In the genomic region with DNA sequence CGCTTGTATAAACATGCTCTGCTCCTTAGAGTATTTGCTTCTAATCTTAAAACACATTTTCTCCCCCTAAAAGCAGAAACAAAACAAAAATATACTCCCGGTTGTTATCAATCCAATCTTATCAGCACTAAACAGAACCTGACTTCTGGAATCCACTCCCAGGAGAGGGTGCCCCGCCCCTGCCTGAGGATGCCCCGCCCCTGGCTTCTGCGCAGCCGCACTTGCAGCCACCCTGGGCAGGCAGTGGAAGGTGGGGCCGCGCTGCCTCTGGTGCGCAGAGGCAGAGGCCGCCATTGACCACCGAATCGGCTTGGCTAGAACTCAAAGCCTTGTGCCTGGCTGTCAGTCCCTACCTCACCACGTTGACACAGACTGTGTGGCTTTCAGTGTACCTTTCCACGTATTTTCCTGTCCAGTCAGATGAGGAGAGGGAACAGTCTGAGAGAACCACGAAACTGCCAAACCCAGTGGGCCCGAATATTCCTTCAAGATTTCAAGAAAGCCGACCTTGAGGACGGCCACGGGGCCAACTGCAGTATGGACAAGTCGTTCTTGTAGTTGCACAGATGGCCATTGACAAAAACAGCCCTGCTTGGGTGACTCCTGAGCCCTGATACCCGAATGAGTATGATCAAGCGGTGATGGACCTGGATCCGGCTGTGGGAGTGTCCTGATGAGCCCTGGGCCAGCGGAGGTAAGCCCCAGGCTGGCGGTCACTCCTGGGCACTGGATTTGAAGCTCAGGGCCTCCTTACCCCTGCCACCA, we compare ENCODE assay signal across 1 cellular context.
TF ChIP-seq lines count a peak whose summit lies in the region.

No MANE protein-coding gene starts in this region.

TF ChIP-seq in K562, 482 proteins besides CTCF, POLR2A, EP300 and RAD21 (continued from another document and continues in another):
- TF ChIP-seq, protein P1, sequence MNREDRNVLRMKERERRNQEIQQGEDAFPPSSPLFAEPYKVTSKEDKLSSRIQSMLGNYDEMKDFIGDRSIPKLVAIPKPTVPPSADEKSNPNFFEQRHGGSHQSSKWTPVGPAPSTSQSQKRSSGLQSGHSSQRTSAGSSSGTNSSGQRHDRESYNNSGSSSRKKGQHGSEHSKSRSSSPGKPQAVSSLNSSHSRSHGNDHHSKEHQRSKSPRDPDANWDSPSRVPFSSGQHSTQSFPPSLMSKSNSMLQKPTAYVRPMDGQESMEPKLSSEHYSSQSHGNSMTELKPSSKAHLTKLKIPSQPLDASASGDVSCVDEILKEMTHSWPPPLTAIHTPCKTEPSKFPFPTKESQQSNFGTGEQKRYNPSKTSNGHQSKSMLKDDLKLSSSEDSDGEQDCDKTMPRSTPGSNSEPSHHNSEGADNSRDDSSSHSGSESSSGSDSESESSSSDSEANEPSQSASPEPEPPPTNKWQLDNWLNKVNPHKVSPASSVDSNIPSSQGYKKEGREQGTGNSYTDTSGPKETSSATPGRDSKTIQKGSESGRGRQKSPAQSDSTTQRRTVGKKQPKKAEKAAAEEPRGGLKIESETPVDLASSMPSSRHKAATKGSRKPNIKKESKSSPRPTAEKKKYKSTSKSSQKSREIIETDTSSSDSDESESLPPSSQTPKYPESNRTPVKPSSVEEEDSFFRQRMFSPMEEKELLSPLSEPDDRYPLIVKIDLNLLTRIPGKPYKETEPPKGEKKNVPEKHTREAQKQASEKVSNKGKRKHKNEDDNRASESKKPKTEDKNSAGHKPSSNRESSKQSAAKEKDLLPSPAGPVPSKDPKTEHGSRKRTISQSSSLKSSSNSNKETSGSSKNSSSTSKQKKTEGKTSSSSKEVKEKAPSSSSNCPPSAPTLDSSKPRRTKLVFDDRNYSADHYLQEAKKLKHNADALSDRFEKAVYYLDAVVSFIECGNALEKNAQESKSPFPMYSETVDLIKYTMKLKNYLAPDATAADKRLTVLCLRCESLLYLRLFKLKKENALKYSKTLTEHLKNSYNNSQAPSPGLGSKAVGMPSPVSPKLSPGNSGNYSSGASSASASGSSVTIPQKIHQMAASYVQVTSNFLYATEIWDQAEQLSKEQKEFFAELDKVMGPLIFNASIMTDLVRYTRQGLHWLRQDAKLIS (CRISPR knock-in tag; IDR thresholded peaks at IDR 0.05), result 0 out of 2 replicates have a peak, but pooled peaks have one; percentile 3
- TF ChIP-seq, protein P2, sequence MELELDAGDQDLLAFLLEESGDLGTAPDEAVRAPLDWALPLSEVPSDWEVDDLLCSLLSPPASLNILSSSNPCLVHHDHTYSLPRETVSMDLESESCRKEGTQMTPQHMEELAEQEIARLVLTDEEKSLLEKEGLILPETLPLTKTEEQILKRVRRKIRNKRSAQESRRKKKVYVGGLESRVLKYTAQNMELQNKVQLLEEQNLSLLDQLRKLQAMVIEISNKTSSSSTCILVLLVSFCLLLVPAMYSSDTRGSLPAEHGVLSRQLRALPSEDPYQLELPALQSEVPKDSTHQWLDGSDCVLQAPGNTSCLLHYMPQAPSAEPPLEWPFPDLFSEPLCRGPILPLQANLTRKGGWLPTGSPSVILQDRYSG (tag; conservative IDR thresholded peaks at IDR 0.05; ENCODE audit: low read depth), result peak; percentile 77; the same call in 1 of the 2 replicates
- TF ChIP-seq STAT5A (IDR thresholded peaks at IDR 0.05; ENCODE audit: borderline replicate concordance, low read length) (peak; percentile 60; the same call in 1 of the 2 replicates), SMARCC2 (IDR thresholded peaks at IDR 0.05; ENCODE audit: low read depth) (peak; percentile 84), DPF2 (IDR thresholded peaks at IDR 0.05) (peak; percentile 95), PCBP1 (IDR thresholded peaks at IDR 0.05; ENCODE audit: low read depth, low read length, poor library complexity, severe bottlenecking) (no peak), ZNF766 (CRISPR knock-in tag; conservative IDR thresholded peaks at IDR 0.05) (0 out of 2 replicates have a peak, but pooled peaks have one; percentile 46), ZNF134 (CRISPR knock-in tag; conservative IDR thresholded peaks at IDR 0.05) (no peak), TSC22D4 (tag; IDR thresholded peaks at IDR 0.05) (no peak), HDAC1 (IDR thresholded peaks at IDR 0.05) (peak in 1 of 2 experiments; percentile 60; a peak in 1 of 4 replicates), ZNF644 (tag; IDR thresholded peaks at IDR 0.05; ENCODE audit: low read depth) (peak; percentile 26; the same call in 1 of the 2 replicates), ETV5 (CRISPR knock-in tag; IDR thresholded peaks at IDR 0.05; ENCODE audit: low read depth) (peak; percentile 56; the same call in 1 of the 2 replicates), ETV6 (IDR thresholded peaks at IDR 0.05; ENCODE audit: borderline replicate concordance in 1 of 2, low read depth in 2 of 2, low read length in 1 of 2) (0 out of 4 replicates have a peak, but pooled peaks of 1 of the 2 experiments have one; percentile 30), ETV6 (CRISPR knock-in tag; IDR thresholded peaks at IDR 0.05; ENCODE audit: borderline replicate concordance) (no peak), RFX7 (CRISPR knock-in tag; IDR thresholded peaks at IDR 0.05) (no peak), PCBP2 (IDR thresholded peaks at IDR 0.05; ENCODE audit: low read depth, low read length, poor library complexity, severe bottlenecking) (no peak), NCOA1 (IDR thresholded peaks at IDR 0.05; ENCODE audit: low read depth) (peak; percentile 51; the same call in 1 of the 2 replicates), CBFA2T2 (conservative IDR thresholded peaks at IDR 0.05) (peak; percentile 82), TCF3 (CRISPR knock-in tag; IDR thresholded peaks at IDR 0.05) (peak; percentile 90), RB1 (IDR thresholded peaks at IDR 0.05; ENCODE audit: low read depth) (peak; percentile 73), PHF20 (IDR thresholded peaks at IDR 0.05; ENCODE audit: partially characterized antibody) (peak; percentile 86), SETDB1 (IDR thresholded peaks at IDR 0.05; ENCODE audit: low read length) (peak; percentile 58), NR2C1 (IDR thresholded peaks at IDR 0.05) (no peak), NR2C1 (tag; IDR thresholded peaks at IDR 0.05) (0 out of 2 replicates have a peak, but pooled peaks have one; percentile 6), L3MBTL2 (IDR thresholded peaks at IDR 0.05) (peak; percentile 88), HEY1 (CRISPR knock-in tag; IDR thresholded peaks at IDR 0.05; ENCODE audit: borderline replicate concordance) (peak; percentile 60), ESRRA (IDR thresholded peaks at IDR 0.05; ENCODE audit: borderline replicate concordance, low read depth) (peak; percentile 41; the same call in 1 of the 2 replicates), POLR2AphosphoS5 (IDR thresholded peaks at IDR 0.05; ENCODE audit: control insufficient read depth, insufficient read depth, low read depth, low read length) (peak; percentile 76; the same call in 1 of the 2 replicates), BRF1 (IDR thresholded peaks at IDR 0.05; ENCODE audit: borderline replicate concordance, extremely low read depth, insufficient read length) (no peak), CC2D1A (IDR thresholded peaks at IDR 0.05) (0 out of 2 replicates have a peak, but pooled peaks have one; percentile 20), KDM5B (IDR thresholded peaks at IDR 0.05; ENCODE audit: insufficient replicate concordance, low read depth, low read length) (peak; percentile 92)
- TF ChIP-seq, protein P3, sequence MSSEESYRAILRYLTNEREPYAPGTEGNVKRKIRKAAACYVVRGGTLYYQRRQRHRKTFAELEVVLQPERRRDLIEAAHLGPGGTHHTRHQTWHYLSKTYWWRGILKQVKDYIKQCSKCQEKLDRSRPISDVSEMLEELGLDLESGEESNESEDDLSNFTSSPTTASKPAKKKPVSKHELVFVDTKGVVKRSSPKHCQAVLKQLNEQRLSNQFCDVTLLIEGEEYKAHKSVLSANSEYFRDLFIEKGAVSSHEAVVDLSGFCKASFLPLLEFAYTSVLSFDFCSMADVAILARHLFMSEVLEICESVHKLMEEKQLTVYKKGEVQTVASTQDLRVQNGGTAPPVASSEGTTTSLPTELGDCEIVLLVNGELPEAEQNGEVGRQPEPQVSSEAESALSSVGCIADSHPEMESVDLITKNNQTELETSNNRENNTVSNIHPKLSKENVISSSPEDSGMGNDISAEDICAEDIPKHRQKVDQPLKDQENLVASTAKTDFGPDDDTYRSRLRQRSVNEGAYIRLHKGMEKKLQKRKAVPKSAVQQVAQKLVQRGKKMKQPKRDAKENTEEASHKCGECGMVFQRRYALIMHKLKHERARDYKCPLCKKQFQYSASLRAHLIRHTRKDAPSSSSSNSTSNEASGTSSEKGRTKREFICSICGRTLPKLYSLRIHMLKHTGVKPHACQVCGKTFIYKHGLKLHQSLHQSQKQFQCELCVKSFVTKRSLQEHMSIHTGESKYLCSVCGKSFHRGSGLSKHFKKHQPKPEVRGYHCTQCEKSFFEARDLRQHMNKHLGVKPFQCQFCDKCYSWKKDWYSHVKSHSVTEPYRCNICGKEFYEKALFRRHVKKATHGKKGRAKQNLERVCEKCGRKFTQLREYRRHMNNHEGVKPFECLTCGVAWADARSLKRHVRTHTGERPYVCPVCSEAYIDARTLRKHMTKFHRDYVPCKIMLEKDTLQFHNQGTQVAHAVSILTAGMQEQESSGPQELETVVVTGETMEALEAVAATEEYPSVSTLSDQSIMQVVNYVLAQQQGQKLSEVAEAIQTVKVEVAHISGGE (CRISPR knock-in tag; IDR thresholded peaks at IDR 0.05), result no peak
- TF ChIP-seq, protein P4, sequence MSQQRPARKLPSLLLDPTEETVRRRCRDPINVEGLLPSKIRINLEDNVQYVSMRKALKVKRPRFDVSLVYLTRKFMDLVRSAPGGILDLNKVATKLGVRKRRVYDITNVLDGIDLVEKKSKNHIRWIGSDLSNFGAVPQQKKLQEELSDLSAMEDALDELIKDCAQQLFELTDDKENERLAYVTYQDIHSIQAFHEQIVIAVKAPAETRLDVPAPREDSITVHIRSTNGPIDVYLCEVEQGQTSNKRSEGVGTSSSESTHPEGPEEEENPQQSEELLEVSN (IDR thresholded peaks at IDR 0.05; ENCODE audit: borderline replicate concordance in 1 of 2, extremely low read depth in 1 of 2, insufficient read depth in 1 of 2, insufficient read length in 1 of 2, low read depth in 1 of 2, low read length in 1 of 2, poor library complexity in 1 of 2, severe bottlenecking in 1 of 2), result peak; percentile 56 to 73
- TF ChIP-seq, protein P5, sequence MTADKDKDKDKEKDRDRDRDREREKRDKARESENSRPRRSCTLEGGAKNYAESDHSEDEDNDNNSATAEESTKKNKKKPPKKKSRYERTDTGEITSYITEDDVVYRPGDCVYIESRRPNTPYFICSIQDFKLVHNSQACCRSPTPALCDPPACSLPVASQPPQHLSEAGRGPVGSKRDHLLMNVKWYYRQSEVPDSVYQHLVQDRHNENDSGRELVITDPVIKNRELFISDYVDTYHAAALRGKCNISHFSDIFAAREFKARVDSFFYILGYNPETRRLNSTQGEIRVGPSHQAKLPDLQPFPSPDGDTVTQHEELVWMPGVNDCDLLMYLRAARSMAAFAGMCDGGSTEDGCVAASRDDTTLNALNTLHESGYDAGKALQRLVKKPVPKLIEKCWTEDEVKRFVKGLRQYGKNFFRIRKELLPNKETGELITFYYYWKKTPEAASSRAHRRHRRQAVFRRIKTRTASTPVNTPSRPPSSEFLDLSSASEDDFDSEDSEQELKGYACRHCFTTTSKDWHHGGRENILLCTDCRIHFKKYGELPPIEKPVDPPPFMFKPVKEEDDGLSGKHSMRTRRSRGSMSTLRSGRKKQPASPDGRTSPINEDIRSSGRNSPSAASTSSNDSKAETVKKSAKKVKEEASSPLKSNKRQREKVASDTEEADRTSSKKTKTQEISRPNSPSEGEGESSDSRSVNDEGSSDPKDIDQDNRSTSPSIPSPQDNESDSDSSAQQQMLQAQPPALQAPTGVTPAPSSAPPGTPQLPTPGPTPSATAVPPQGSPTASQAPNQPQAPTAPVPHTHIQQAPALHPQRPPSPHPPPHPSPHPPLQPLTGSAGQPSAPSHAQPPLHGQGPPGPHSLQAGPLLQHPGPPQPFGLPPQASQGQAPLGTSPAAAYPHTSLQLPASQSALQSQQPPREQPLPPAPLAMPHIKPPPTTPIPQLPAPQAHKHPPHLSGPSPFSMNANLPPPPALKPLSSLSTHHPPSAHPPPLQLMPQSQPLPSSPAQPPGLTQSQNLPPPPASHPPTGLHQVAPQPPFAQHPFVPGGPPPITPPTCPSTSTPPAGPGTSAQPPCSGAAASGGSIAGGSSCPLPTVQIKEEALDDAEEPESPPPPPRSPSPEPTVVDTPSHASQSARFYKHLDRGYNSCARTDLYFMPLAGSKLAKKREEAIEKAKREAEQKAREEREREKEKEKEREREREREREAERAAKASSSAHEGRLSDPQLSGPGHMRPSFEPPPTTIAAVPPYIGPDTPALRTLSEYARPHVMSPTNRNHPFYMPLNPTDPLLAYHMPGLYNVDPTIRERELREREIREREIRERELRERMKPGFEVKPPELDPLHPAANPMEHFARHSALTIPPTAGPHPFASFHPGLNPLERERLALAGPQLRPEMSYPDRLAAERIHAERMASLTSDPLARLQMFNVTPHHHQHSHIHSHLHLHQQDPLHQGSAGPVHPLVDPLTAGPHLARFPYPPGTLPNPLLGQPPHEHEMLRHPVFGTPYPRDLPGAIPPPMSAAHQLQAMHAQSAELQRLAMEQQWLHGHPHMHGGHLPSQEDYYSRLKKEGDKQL (CRISPR knock-in tag; IDR thresholded peaks at IDR 0.05; ENCODE audit: borderline replicate concordance), result no peak
- TF ChIP-seq, protein P6, sequence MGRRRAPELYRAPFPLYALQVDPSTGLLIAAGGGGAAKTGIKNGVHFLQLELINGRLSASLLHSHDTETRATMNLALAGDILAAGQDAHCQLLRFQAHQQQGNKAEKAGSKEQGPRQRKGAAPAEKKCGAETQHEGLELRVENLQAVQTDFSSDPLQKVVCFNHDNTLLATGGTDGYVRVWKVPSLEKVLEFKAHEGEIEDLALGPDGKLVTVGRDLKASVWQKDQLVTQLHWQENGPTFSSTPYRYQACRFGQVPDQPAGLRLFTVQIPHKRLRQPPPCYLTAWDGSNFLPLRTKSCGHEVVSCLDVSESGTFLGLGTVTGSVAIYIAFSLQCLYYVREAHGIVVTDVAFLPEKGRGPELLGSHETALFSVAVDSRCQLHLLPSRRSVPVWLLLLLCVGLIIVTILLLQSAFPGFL (CRISPR knock-in tag; IDR thresholded peaks at IDR 0.05), result 0 out of 2 replicates have a peak, but pooled peaks have one; percentile 72
- TF ChIP-seq, protein P7, sequence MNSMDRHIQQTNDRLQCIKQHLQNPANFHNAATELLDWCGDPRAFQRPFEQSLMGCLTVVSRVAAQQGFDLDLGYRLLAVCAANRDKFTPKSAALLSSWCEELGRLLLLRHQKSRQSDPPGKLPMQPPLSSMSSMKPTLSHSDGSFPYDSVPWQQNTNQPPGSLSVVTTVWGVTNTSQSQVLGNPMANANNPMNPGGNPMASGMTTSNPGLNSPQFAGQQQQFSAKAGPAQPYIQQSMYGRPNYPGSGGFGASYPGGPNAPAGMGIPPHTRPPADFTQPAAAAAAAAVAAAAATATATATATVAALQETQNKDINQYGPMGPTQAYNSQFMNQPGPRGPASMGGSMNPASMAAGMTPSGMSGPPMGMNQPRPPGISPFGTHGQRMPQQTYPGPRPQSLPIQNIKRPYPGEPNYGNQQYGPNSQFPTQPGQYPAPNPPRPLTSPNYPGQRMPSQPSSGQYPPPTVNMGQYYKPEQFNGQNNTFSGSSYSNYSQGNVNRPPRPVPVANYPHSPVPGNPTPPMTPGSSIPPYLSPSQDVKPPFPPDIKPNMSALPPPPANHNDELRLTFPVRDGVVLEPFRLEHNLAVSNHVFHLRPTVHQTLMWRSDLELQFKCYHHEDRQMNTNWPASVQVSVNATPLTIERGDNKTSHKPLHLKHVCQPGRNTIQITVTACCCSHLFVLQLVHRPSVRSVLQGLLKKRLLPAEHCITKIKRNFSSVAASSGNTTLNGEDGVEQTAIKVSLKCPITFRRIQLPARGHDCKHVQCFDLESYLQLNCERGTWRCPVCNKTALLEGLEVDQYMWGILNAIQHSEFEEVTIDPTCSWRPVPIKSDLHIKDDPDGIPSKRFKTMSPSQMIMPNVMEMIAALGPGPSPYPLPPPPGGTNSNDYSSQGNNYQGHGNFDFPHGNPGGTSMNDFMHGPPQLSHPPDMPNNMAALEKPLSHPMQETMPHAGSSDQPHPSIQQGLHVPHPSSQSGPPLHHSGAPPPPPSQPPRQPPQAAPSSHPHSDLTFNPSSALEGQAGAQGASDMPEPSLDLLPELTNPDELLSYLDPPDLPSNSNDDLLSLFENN (IDR thresholded peaks at IDR 0.05; ENCODE audit: low read depth in 2 of 2, low read length in 2 of 2), result peak in 1 of 2 experiments; percentile 75; a peak in 2 of 4 replicates
